In genomic region chr12:46560078-46560477, GRCh38 we compare ENCODE assay signal across 17 cellular contexts.
DNase-seq lines count a peak whose midpoint lies in the region; ATAC-seq, FAIRE-seq and TF ChIP-seq lines count a peak whose summit lies in the region.
"Had no signal": no experiment of that assay in that cellular context is flagged by ENCODE, and none has a peak within 500 bp of the region (broad histone marks: within the 10 kb centered on the region; RNA-seq: fewer than 3 reads in every experiment).

No MANE protein-coding gene starts in this region.

- H3K9me2 ChIP-seq in Karpas-422 (replicated peaks; ENCODE audit: insufficient read depth, low read length): no peaks in the 10 kb centered on the region

- DNase-seq in HepG2 (ENCODE audit: low spot score): peak; percentile 15
- DNase-seq in right lobe of liver: no peak
- no peak for DNase-seq in chondrocyte (ENCODE audit: low spot score)
- no peak for DNase-seq in osteoblast (ENCODE audit: insufficient read length, low spot score, missing footprints)
- no peak for DNase-seq in stimulated activated CD4-positive, alpha-beta T cell treated with anti-CD3 and anti-CD28 coated beads, Interleukin-4, amount 100 ng/mL, for 1 hour
- no peak for DNase-seq in stimulated activated naive B cell treated with anti-CD40 and anti-IgM and Interleukin-4, amounts not matched to agents 10 μg/mL and 1 μg/mL and 100 μg/mL, for 72 hours
- DNase-seq in D341Med (ENCODE audit: low spot score): no peak
- no peak for DNase-seq in Karpas-422
- DNase-seq: activated CD8-positive, alpha-beta memory T cell treated with anti-CD3 and anti-CD28 coated beads, Interleukin-2, amount 50 U/mL, for 4 hours; activated naive CD4-positive, alpha-beta T cell; CD8-positive, alpha-beta memory T cell; hypothalamus; NCI-H2029; NCI-H82; stimulated activated CD8-positive, alpha-beta memory T cell treated with anti-CD3 and anti-CD28 coated beads, Interleukin-4, amount 100 ng/mL, for 48 hours; thyroid gland had no signal

- BruUV-seq in HepG2 (replicated peaks; lab: Mats Ljungman, UMichigan): no TSS peak

- H3K4me1 Mint-ChIP-seq in chondrocyte (ENCODE audit: low read depth): peaks cover 74% of the 10 kb centered on the region
- peaks cover 0 to 2% of the 10 kb centered on the region in 2 donors for H3K4me1 Mint-ChIP-seq in stimulated activated naive B cell treated with anti-CD40 and anti-IgM and Interleukin-4, amounts not matched to agents 10 μg/mL and 1 μg/mL and 100 μg/mL, for 72 hours
- H3K4me1 Mint-ChIP-seq: CD8-positive, alpha-beta memory T cell had no signal

- intact Hi-C loops in HepG2 (cut with micrococcal nuclease; ENCODE audit: unreplicated experiment): no loop called here
- intact Hi-C loops in right lobe of liver (cut with DNase I): no loop called here

- POLR2A ChIA-PET in HepG2 (lab: Yijun Ruan, JAX): no interaction called here

- H3K9me3 ChIP-seq in HepG2 (ENCODE audit: low read length): peaks cover 6% of the 10 kb centered on the region; the same call in 1 of the 2 replicates
- H3K9me3 ChIP-seq in right lobe of liver: peaks cover 0 to 5% (median 0%) of the 10 kb centered on the region in 4 donors
- no peaks in the 10 kb centered on the region for H3K9me3 ChIP-seq in osteoblast (ENCODE audit: low read depth, low read length)
- no peaks in the 10 kb centered on the region for H3K9me3 ChIP-seq in Karpas-422 (ENCODE audit: low read length)
- H3K9me3 ChIP-seq: thyroid gland had no signal

- H3K36me3 Mint-ChIP-seq in chondrocyte (ENCODE audit: low read depth): peaks cover 4% of the 10 kb centered on the region
- H3K36me3 Mint-ChIP-seq in stimulated activated naive B cell treated with anti-CD40 and anti-IgM and Interleukin-4, amounts not matched to agents 10 μg/mL and 1 μg/mL and 100 μg/mL, for 72 hours: peaks cover 2 to 3% of the 10 kb centered on the region in 2 donors

- no peak overlapping the region for H3K4me2 ChIP-seq in HepG2 (ENCODE audit: low read depth, low read length)
- H3K4me2 ChIP-seq in osteoblast (ENCODE audit: insufficient read depth, low read length): no peak overlapping the region
- no peak overlapping the region for H3K4me2 ChIP-seq in Karpas-422 (ENCODE audit: low read depth, low read length, poor library complexity, severe bottlenecking)

- TF ChIP-seq CTCF in HepG2 (CRISPR knock-in tag; IDR thresholded peaks at IDR 0.05): no peak
- no peak for TF ChIP-seq CTCF in right lobe of liver (IDR thresholded peaks at IDR 0.05)
- no peak for TF ChIP-seq CTCF in chondrocyte (IDR thresholded peaks at IDR 0.05)
- no peak for TF ChIP-seq CTCF in osteoblast (IDR thresholded peaks at IDR 0.05; ENCODE audit: extremely low read depth, low read depth, low read length)

- H3K9ac ChIP-seq in HepG2 (ENCODE audit: insufficient read depth, low read depth, low read length) (no peak overlapping the region), Karpas-422 (ENCODE audit: low read length) (no peak overlapping the region)

- in situ Hi-C loops in HepG2 (cut with HindIII; ENCODE audit: extremely low pct_ligation_motif_present, low pct_unique_long_range_greater_than_20kb): no loop called here

- H3K36me3 ChIP-seq in HepG2 (replicated peaks in 1 of 2; ENCODE audit: control insufficient read depth in 1 of 2, insufficient read depth in 2 of 2, low read length in 2 of 2): no peaks in the 10 kb centered on the region
- no peaks in the 10 kb centered on the region for H3K36me3 ChIP-seq in right lobe of liver
- no peaks in the 10 kb centered on the region for H3K36me3 ChIP-seq in osteoblast (ENCODE audit: insufficient read depth, low read length)
- H3K36me3 ChIP-seq in Karpas-422 (ENCODE audit: insufficient read depth, low read length): no peaks in the 10 kb centered on the region
- H3K36me3 ChIP-seq: thyroid gland had no signal

- WGBS in HepG2 (ENCODE audit: low lambda C conversion rate): 33% methylated on average over 2 of the region's 2 CpGs
- 32% methylated on average over 2 of the region's 2 CpGs for WGBS in right lobe of liver (ENCODE audit: insufficient coverage, low coverage, low lambda C conversion rate, missing lambda C conversion rate)

- no peak for TF ChIP-seq EP300 in HepG2 (IDR thresholded peaks at IDR 0.05; ENCODE audit: low read depth in 2 of 2, low read length in 2 of 2)
- TF ChIP-seq EP300 in HepG2 (CRISPR knock-in tag; IDR thresholded peaks at IDR 0.05; ENCODE audit: borderline replicate concordance): no peak

- H3K4me3 ChIP-seq in HepG2 (replicated peaks in 1 of 3; ENCODE audit: insufficient read depth in 1 of 3, low read depth in 2 of 3, low read length in 3 of 3) (no peak overlapping the region), right lobe of liver (no peak overlapping the region), osteoblast (ENCODE audit: insufficient read depth, low read length) (no peak overlapping the region), Karpas-422 (ENCODE audit: low read length) (no peak overlapping the region)
- H3K4me3 ChIP-seq: thyroid gland had no signal

- no peak overlapping the region for H3K4me3 Mint-ChIP-seq in chondrocyte (ENCODE audit: unreplicated experiment)
- H3K4me3 Mint-ChIP-seq in stimulated activated naive B cell treated with anti-CD40 and anti-IgM and Interleukin-4, amounts not matched to agents 10 μg/mL and 1 μg/mL and 100 μg/mL, for 72 hours: no peak overlapping the region
- H3K4me3 Mint-ChIP-seq: CD8-positive, alpha-beta memory T cell had no signal

- H3K79me2 ChIP-seq in HepG2 (ENCODE audit: insufficient read depth, low read length): no peaks in the 10 kb centered on the region
- H3K79me2 ChIP-seq in osteoblast (ENCODE audit: insufficient read depth, low read length): no peaks in the 10 kb centered on the region
- H3K79me2 ChIP-seq in Karpas-422 (ENCODE audit: low read length): no peaks in the 10 kb centered on the region

- TF ChIP-seq POLR2A in HepG2 (IDR thresholded peaks at IDR 0.05; ENCODE audit: insufficient read depth in 1 of 2, low read depth in 2 of 2, low read length in 2 of 2): no peak
- TF ChIP-seq POLR2A in right lobe of liver (IDR thresholded peaks at IDR 0.05): no peak

- ATAC-seq in HepG2: no peak; the same call in 2 of the 3 replicates
- no peak for ATAC-seq in right lobe of liver
- no peak for ATAC-seq in stimulated activated naive B cell treated with anti-CD40 and anti-IgM and Interleukin-4, amounts not matched to agents 10 μg/mL and 1 μg/mL and 100 μg/mL, for 72 hours (replicated peaks)

- H2AFZ ChIP-seq in HepG2 (ENCODE audit: low read length) (no peak overlapping the region), osteoblast (ENCODE audit: low read length) (peak overlapping the region; percentile 25), Karpas-422 (ENCODE audit: low read length) (no peak overlapping the region)

- H3K4me1 ChIP-seq in HepG2 (ENCODE audit: insufficient read depth, low read length) (peaks cover 43% of the 10 kb centered on the region), right lobe of liver (peaks cover 0 to 17% (median 5%) of the 10 kb centered on the region in 4 donors), osteoblast (ENCODE audit: insufficient read depth, low read length) (peaks cover 66% of the 10 kb centered on the region), Karpas-422 (ENCODE audit: low read length) (no peaks in the 10 kb centered on the region)

- CTCF ChIA-PET in HepG2 (lab: Yijun Ruan, JAX; ENCODE audit: low intra/inter-chr PET ratio, low total read pairs): no interaction called here

- peak overlapping the region; percentile 80 for H3K27ac Mint-ChIP-seq in chondrocyte (ENCODE audit: unreplicated experiment)
- no peak overlapping the region for H3K27ac Mint-ChIP-seq in stimulated activated naive B cell treated with anti-CD40 and anti-IgM and Interleukin-4, amounts not matched to agents 10 μg/mL and 1 μg/mL and 100 μg/mL, for 72 hours
- H3K27ac Mint-ChIP-seq: CD8-positive, alpha-beta memory T cell had no signal

- H3K27ac ChIP-seq in HepG2 (ENCODE audit: extremely low read length, insufficient read depth, low read length) (no peak overlapping the region), right lobe of liver (no peak overlapping the region), osteoblast (ENCODE audit: low read depth, low read length) (peak overlapping the region; percentile 96), Karpas-422 (ENCODE audit: low read length) (no peak overlapping the region)
- H3K27ac ChIP-seq: thyroid gland had no signal

- H3K27me3 ChIP-seq in HepG2 (ENCODE audit: control insufficient read depth in 1 of 2, insufficient read depth in 2 of 2, low read length in 2 of 2): no peaks in the 10 kb centered on the region
- no peaks in the 10 kb centered on the region for H3K27me3 ChIP-seq in right lobe of liver
- no peaks in the 10 kb centered on the region for H3K27me3 ChIP-seq in osteoblast (ENCODE audit: insufficient read depth, low read length)
- H3K27me3 ChIP-seq in Karpas-422 (ENCODE audit: low read length): no peaks in the 10 kb centered on the region
- H3K27me3 ChIP-seq: thyroid gland had no signal

- no peaks in the 10 kb centered on the region for H3K27me3 Mint-ChIP-seq in chondrocyte (ENCODE audit: low read depth)
- H3K27me3 Mint-ChIP-seq in stimulated activated naive B cell treated with anti-CD40 and anti-IgM and Interleukin-4, amounts not matched to agents 10 μg/mL and 1 μg/mL and 100 μg/mL, for 72 hours: no peaks in the 10 kb centered on the region

- TF ChIP-seq RAD21 in HepG2 (CRISPR knock-in tag; IDR thresholded peaks at IDR 0.05): no peak

- no peak for FAIRE-seq in HepG2 (lab: Jason Lieb, UNC)
- FAIRE-seq: H1 had no signal

- no peaks in the 10 kb centered on the region for H4K20me1 ChIP-seq in HepG2 (ENCODE audit: insufficient read depth, low read length)
- no peaks in the 10 kb centered on the region for H4K20me1 ChIP-seq in osteoblast (ENCODE audit: insufficient read depth, low read length)
- H4K20me1 ChIP-seq in Karpas-422 (ENCODE audit: insufficient read depth, low read depth, low read length): no peaks in the 10 kb centered on the region

- peaks cover 12% of the 10 kb centered on the region for H3K9me3 Mint-ChIP-seq in chondrocyte (ENCODE audit: low read depth)
- peaks cover 2 to 8% of the 10 kb centered on the region in 2 donors for H3K9me3 Mint-ChIP-seq in stimulated activated naive B cell treated with anti-CD40 and anti-IgM and Interleukin-4, amounts not matched to agents 10 μg/mL and 1 μg/mL and 100 μg/mL, for 72 hours

TF ChIP-seq in HepG2, 621 proteins besides CTCF, POLR2A, EP300 and RAD21 (continues in another document):
- TF ChIP-seq ZNF670 (CRISPR knock-in tag; IDR thresholded peaks at IDR 0.05; ENCODE audit: borderline replicate concordance) (0 out of 2 replicates have a peak, but pooled peaks have one; percentile 24), ZNF329 (CRISPR knock-in tag; IDR thresholded peaks at IDR 0.05; ENCODE audit: low read depth) (no peak), ZNF260 (CRISPR knock-in tag; IDR thresholded peaks at IDR 0.05; ENCODE audit: borderline replicate concordance, low read depth) (no peak), FLYWCH1 (CRISPR knock-in tag; IDR thresholded peaks at IDR 0.05) (no peak), SOX6 (IDR thresholded peaks at IDR 0.05) (no peak), SOX6 (CRISPR knock-in tag; IDR thresholded peaks at IDR 0.05) (peak; percentile 59), FOSL2 (CRISPR knock-in tag; IDR thresholded peaks at IDR 0.05) (no peak)
